ENCODE assay signal across 13 cellular contexts in the genomic region with DNA sequence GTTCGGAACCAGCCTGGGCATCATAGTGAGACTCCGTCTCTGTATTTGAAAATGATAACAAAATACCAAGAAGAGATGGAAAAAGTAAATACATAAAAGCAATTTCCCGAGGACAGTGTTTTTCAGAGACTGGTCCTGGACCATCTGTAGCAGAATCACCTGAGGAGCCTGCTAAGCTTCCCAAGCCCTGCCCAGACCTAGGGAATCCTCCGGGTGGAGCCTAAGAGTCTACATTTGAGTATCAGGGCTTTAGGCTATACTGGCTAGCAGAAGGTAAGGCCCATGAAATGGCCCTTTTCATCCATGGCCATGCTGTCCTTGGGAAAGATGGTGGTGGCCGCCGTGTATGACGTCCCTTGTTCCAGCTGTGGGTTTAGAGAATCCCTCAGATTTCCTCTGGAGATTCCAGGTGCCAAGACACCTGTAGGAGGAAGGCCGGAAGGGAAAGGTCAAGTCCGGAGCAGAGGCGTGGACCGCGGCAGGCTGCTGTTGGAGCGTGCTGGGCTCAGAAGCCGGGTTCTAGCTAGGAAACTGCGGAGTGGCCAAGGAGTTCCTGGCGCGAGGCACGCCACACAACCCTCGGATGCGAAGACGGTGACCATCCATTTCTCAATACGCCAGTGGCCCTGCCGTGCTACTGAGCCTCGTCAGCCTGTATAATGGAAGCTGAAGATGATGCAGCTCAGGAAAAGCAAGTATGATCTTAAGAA. TPM values are rescaled to one million over a fixed set of nuclear protein-coding genes. Genes with fewer than 3 reads are reported as not detected.
DNase-seq lines count a peak whose midpoint lies in the region; TF ChIP-seq lines count a peak whose summit lies in the region.
"Had no signal": no experiment of that assay in that cellular context is flagged by ENCODE, and none has a peak within 500 bp of the region (broad histone marks: within the 10 kb centered on the region; RNA-seq: fewer than 3 reads in every experiment).

No MANE protein-coding gene starts in this region.

- H3K27me3 Mint-ChIP-seq in activated CD4-positive, alpha-beta T cell treated with anti-CD3 and anti-CD28 coated beads, Interleukin-2, amount 10 ng/mL, durations not matched to agents 24 days and 14 days = peaks cover 1% of the 10 kb centered on the region
- H3K27me3 Mint-ChIP-seq in HFFc6 (ENCODE audit: insufficient read depth) = peaks cover 3% of the 10 kb centered on the region
- no peaks in the 10 kb centered on the region for H3K27me3 Mint-ChIP-seq in chondrocyte (ENCODE audit: low read depth)
- peaks cover 2% of the 10 kb centered on the region for H3K27me3 Mint-ChIP-seq in nephron progenitor cell (ENCODE audit: low read depth, poor library complexity)

- TF ChIP-seq CTCF in HFFc6 (IDR thresholded peaks at IDR 0.05) (no peak), chondrocyte (IDR thresholded peaks at IDR 0.05) (no peak), nephron progenitor cell (IDR thresholded peaks at IDR 0.05) (no peak)

- H3K36me3 Mint-ChIP-seq in activated CD4-positive, alpha-beta T cell treated with anti-CD3 and anti-CD28 coated beads, Interleukin-2, amount 10 ng/mL, durations not matched to agents 24 days and 14 days (ENCODE audit: low read depth) = peaks cover 10% of the 10 kb centered on the region
- H3K36me3 Mint-ChIP-seq in HFFc6 (ENCODE audit: low read depth) = peaks cover 29% of the 10 kb centered on the region
- peaks cover 1% of the 10 kb centered on the region for H3K36me3 Mint-ChIP-seq in chondrocyte (ENCODE audit: low read depth)
- peaks cover 15% of the 10 kb centered on the region for H3K36me3 Mint-ChIP-seq in nephron progenitor cell (ENCODE audit: low read depth)

- no peak overlapping the region for H3K27ac Mint-ChIP-seq in activated CD4-positive, alpha-beta T cell treated with anti-CD3 and anti-CD28 coated beads, Interleukin-2, amount 10 ng/mL, durations not matched to agents 24 days and 14 days
- peak overlapping the region; percentile 21; the same call in 1 of the 2 replicates for H3K27ac Mint-ChIP-seq in HFFc6
- H3K27ac Mint-ChIP-seq in chondrocyte (ENCODE audit: unreplicated experiment) = peak overlapping the region; percentile 25
- H3K27ac Mint-ChIP-seq in nephron progenitor cell = peak overlapping the region; percentile 35

- H3K4me1 Mint-ChIP-seq in activated CD4-positive, alpha-beta T cell treated with anti-CD3 and anti-CD28 coated beads, Interleukin-2, amount 10 ng/mL, durations not matched to agents 24 days and 14 days = peaks cover 28% of the 10 kb centered on the region
- H3K4me1 Mint-ChIP-seq in HFFc6 (ENCODE audit: low read depth) (peaks cover 54% of the 10 kb centered on the region), chondrocyte (ENCODE audit: low read depth) (peaks cover 43% of the 10 kb centered on the region), nephron progenitor cell (peaks cover 21% of the 10 kb centered on the region)

- H3K9me3 Mint-ChIP-seq in activated CD4-positive, alpha-beta T cell treated with anti-CD3 and anti-CD28 coated beads, Interleukin-2, amount 10 ng/mL, durations not matched to agents 24 days and 14 days = no peaks in the 10 kb centered on the region
- H3K9me3 Mint-ChIP-seq in HFFc6 = peaks cover 11% of the 10 kb centered on the region; the same call in 1 of the 2 replicates
- peaks cover 3% of the 10 kb centered on the region for H3K9me3 Mint-ChIP-seq in chondrocyte (ENCODE audit: low read depth)
- H3K9me3 Mint-ChIP-seq in nephron progenitor cell = no peaks in the 10 kb centered on the region

- intact Hi-C loops in activated CD4-positive, alpha-beta T cell treated with anti-CD3 and anti-CD28 coated beads, Interleukin-2, amount 10 ng/mL, durations not matched to agents 24 days and 14 days (cut with micrococcal nuclease) = no loop called here

- peak overlapping the region; percentile 45 for H3K4me3 Mint-ChIP-seq in activated CD4-positive, alpha-beta T cell treated with anti-CD3 and anti-CD28 coated beads, Interleukin-2, amount 10 ng/mL, durations not matched to agents 24 days and 14 days
- 0 out of 2 replicates have a peak overlapping the region, but pooled peaks have one; percentile 17 for H3K4me3 Mint-ChIP-seq in HFFc6
- no peak overlapping the region for H3K4me3 Mint-ChIP-seq in chondrocyte (ENCODE audit: unreplicated experiment)
- peak overlapping the region; percentile 72 for H3K4me3 Mint-ChIP-seq in nephron progenitor cell

- DNase-seq in activated CD4-positive, alpha-beta T cell treated with anti-CD3 and anti-CD28 coated beads, Interleukin-2, amount 10 ng/mL, durations not matched to agents 24 days and 14 days = no peak
- no peak for DNase-seq in activated CD4-positive, alpha-beta T cell treated with anti-CD3 and anti-CD28 coated beads for 48 hours
- no peak for DNase-seq in HFFc6
- DNase-seq in chondrocyte (ENCODE audit: low spot score) = no peak
- no peak for DNase-seq in nephron progenitor cell
- no peak for DNase-seq in NCI-H226
- no peak for DNase-seq in stimulated activated CD4-positive, alpha-beta T cell treated with anti-CD3 and anti-CD28 coated beads, Interleukin-1b, Interleukin-23, amount 100 ng/mL, for 48 hours
- DNase-seq in T-helper 9 cell = no peak
- DNase-seq: DMS79 treated with DMSO at 0.1 percent for 48 hours, lower lobe of right lung, MM.1S, NCI-H345, uterus had no signal

RNA-seq across cellular contexts. Expression of gene TMEM44, which starts 50.9 kb away (rescaled TPM):
- 2.4 and 2.8 TPM in 2 replicates for total RNA-seq in activated CD4-positive, alpha-beta T cell treated with anti-CD3 and anti-CD28 coated beads, Interleukin-2, amount 10 ng/mL, durations not matched to agents 24 days and 14 days
- total RNA-seq in HFFc6 (2021; fragmentation: NEBNext Ultra II Directional; extraction: Animal tissue kit (Norgen Biotek cat#: 25700)) = 10 to 100 TPM; 11.8 to 14.0 (median 13.2) TPM
- 14.5 to 25.1 TPM (median 25.0 TPM) in 3 replicates for total RNA-seq in chondrocyte
